ENCODE assay signal across 16 cellular contexts in genomic region chr13:50686547-50686946, GRCh38.
DNase-seq lines count a peak whose midpoint lies in the region; ATAC-seq and TF ChIP-seq lines count a peak whose summit lies in the region.
"Had no signal": no experiment of that assay in that cellular context is flagged by ENCODE, and none has a peak within 500 bp of the region (broad histone marks: within the 10 kb centered on the region; RNA-seq: fewer than 3 reads in every experiment).

No MANE protein-coding gene starts in this region.

- no peaks in the 10 kb centered on the region for H3K27me3 ChIP-seq in tibial nerve
- H3K27me3 ChIP-seq: neutrophil, SJSA1 had no signal

- H3K27me3 Mint-ChIP-seq in activated naive CD8-positive, alpha-beta T cell treated with anti-CD3 and anti-CD28 coated beads, Interleukin-2, amount 10 ng/mL, durations not matched to agents 7 days and 5 days: peaks cover 4% of the 10 kb centered on the region
- no peaks in the 10 kb centered on the region for H3K27me3 Mint-ChIP-seq in activated naive CD8-positive, alpha-beta T cell treated with anti-CD3 and anti-CD28 coated beads for 36 hours
- H3K27me3 Mint-ChIP-seq in brain: peaks cover 3% of the 10 kb centered on the region
- H3K27me3 Mint-ChIP-seq: stimulated activated naive B cell treated with anti-CD40 and anti-IgM and Interleukin-4, amounts not matched to agents 10 μg/mL and 1 μg/mL and 100 μg/mL, for 72 hours had no signal

- no peaks in the 10 kb centered on the region for H3K36me3 ChIP-seq in tibial nerve
- H3K36me3 ChIP-seq: neutrophil, SJSA1 had no signal

- no peak for TF ChIP-seq POLR2A in tibial nerve (IDR thresholded peaks at IDR 0.05)

- no peaks in the 10 kb centered on the region for H3K9me3 ChIP-seq in tibial nerve
- H3K9me3 ChIP-seq: neutrophil, SJSA1 had no signal

- H3K4me1 Mint-ChIP-seq in activated naive CD8-positive, alpha-beta T cell treated with anti-CD3 and anti-CD28 coated beads, Interleukin-2, amount 10 ng/mL, durations not matched to agents 7 days and 5 days: peaks cover 13% of the 10 kb centered on the region
- peaks cover 4% of the 10 kb centered on the region for H3K4me1 Mint-ChIP-seq in activated naive CD8-positive, alpha-beta T cell treated with anti-CD3 and anti-CD28 coated beads for 36 hours
- peaks cover 68% of the 10 kb centered on the region for H3K4me1 Mint-ChIP-seq in brain

- peaks cover 2% of the 10 kb centered on the region for H3K9me3 Mint-ChIP-seq in activated naive CD8-positive, alpha-beta T cell treated with anti-CD3 and anti-CD28 coated beads, Interleukin-2, amount 10 ng/mL, durations not matched to agents 7 days and 5 days
- no peaks in the 10 kb centered on the region for H3K9me3 Mint-ChIP-seq in activated naive CD8-positive, alpha-beta T cell treated with anti-CD3 and anti-CD28 coated beads for 36 hours
- H3K9me3 Mint-ChIP-seq in brain: peaks cover 0 to 6% (median 3%) of the 10 kb centered on the region in 5 experiments

- no peak overlapping the region for H3K4me3 ChIP-seq in tibial nerve
- H3K4me3 ChIP-seq: SJSA1 had no signal

- peaks cover 0 to 85% (median 47%) of the 10 kb centered on the region in 4 donors for H3K4me1 ChIP-seq in tibial nerve

- H3K27ac Mint-ChIP-seq in activated naive CD8-positive, alpha-beta T cell treated with anti-CD3 and anti-CD28 coated beads, Interleukin-2, amount 10 ng/mL, durations not matched to agents 7 days and 5 days: no peak overlapping the region
- no peak overlapping the region for H3K27ac Mint-ChIP-seq in activated naive CD8-positive, alpha-beta T cell treated with anti-CD3 and anti-CD28 coated beads for 36 hours
- H3K27ac Mint-ChIP-seq in brain: peak overlapping the region in 4 of 5 experiments; percentile 63 to 94 (median 81)
- H3K27ac Mint-ChIP-seq: stimulated activated naive B cell treated with anti-CD40 and anti-IgM and Interleukin-4, amounts not matched to agents 10 μg/mL and 1 μg/mL and 100 μg/mL, for 72 hours had no signal

- TF ChIP-seq CTCF in brain (conservative IDR thresholded peaks at IDR 0.05) (no peak), tibial nerve (IDR thresholded peaks at IDR 0.05) (no peak)

- WGBS in tibial nerve, 2 donors: 74 to 84% methylated on average over 3 of the region's 3 CpGs

- TF ChIP-seq EP300 in tibial nerve (IDR thresholded peaks at IDR 0.05): no peak

- DNase-seq in activated naive CD8-positive, alpha-beta T cell treated with anti-CD3 and anti-CD28 coated beads, Interleukin-2, amount 10 ng/mL, durations not matched to agents 7 days and 5 days: no peak
- no peak for DNase-seq in activated naive CD8-positive, alpha-beta T cell treated with anti-CD3 and anti-CD28 coated beads for 36 hours
- no peak for DNase-seq in tibial nerve (ENCODE audit: low spot score in 2 of 2)
- no peak for DNase-seq in NCI-H2171 (lab: John Stamatoyannopoulos, UW)
- no peak for DNase-seq in inferior parietal cortex (ENCODE audit: extremely low spot score)
- DNase-seq: activated CD4-positive, alpha-beta T cell treated with anti-CD3 and anti-CD28 coated beads for 4 hours; activated T-cell treated with anti-CD3 and anti-CD28 coated beads, Interleukin-2, amount 50 U/mL, for 48 hours; kidney glomerular epithelial cell; NCI-H510A treated with DMSO at 0.1 percent for 48 hours; stimulated activated naive B cell treated with anti-CD40 and anti-IgM and Interleukin-4, amounts not matched to agents 10 μg/mL and 1 μg/mL and 100 μg/mL, for 72 hours; T-helper 9 cell had no signal

- H3K36me3 Mint-ChIP-seq in activated naive CD8-positive, alpha-beta T cell treated with anti-CD3 and anti-CD28 coated beads, Interleukin-2, amount 10 ng/mL, durations not matched to agents 7 days and 5 days: no peaks in the 10 kb centered on the region
- H3K36me3 Mint-ChIP-seq in activated naive CD8-positive, alpha-beta T cell treated with anti-CD3 and anti-CD28 coated beads for 36 hours: no peaks in the 10 kb centered on the region
- no peaks in the 10 kb centered on the region for H3K36me3 Mint-ChIP-seq in brain
- H3K36me3 Mint-ChIP-seq: stimulated activated naive B cell treated with anti-CD40 and anti-IgM and Interleukin-4, amounts not matched to agents 10 μg/mL and 1 μg/mL and 100 μg/mL, for 72 hours had no signal

- POLR2A ChIA-PET in activated naive CD8-positive, alpha-beta T cell treated with anti-CD3 and anti-CD28 coated beads, Interleukin-2, amount 10 ng/mL, durations not matched to agents 7 days and 5 days (lab: Charles Lee): no interaction called here

- peak; percentile 78 for ATAC-seq in activated naive CD8-positive, alpha-beta T cell treated with anti-CD3 and anti-CD28 coated beads, Interleukin-2, amount 10 ng/mL, durations not matched to agents 7 days and 5 days (ENCODE audit: low read depth)
- ATAC-seq in HG03432 (IDR thresholded peaks at IDR 0.05; ENCODE audit: unreplicated experiment) (peak; percentile 55), GM21529 (IDR thresholded peaks at IDR 0.05; ENCODE audit: unreplicated experiment) (no peak)
- ATAC-seq: stimulated activated naive B cell treated with anti-CD40 and anti-IgM and Interleukin-4, amounts not matched to agents 10 μg/mL and 1 μg/mL and 100 μg/mL, for 72 hours had no signal

- peak overlapping the region; percentile 39 to 90 (median 70) for H3K27ac ChIP-seq in tibial nerve
- H3K27ac ChIP-seq: neutrophil, SJSA1 had no signal

- peak overlapping the region; percentile 1 for H3K4me3 Mint-ChIP-seq in activated naive CD8-positive, alpha-beta T cell treated with anti-CD3 and anti-CD28 coated beads, Interleukin-2, amount 10 ng/mL, durations not matched to agents 7 days and 5 days
- H3K4me3 Mint-ChIP-seq in activated naive CD8-positive, alpha-beta T cell treated with anti-CD3 and anti-CD28 coated beads for 36 hours: no peak overlapping the region
- peak overlapping the region in 2 of 5 experiments; percentile 20 to 28 for H3K4me3 Mint-ChIP-seq in brain
- H3K4me3 Mint-ChIP-seq: stimulated activated naive B cell treated with anti-CD40 and anti-IgM and Interleukin-4, amounts not matched to agents 10 μg/mL and 1 μg/mL and 100 μg/mL, for 72 hours had no signal

Comparison
In these comparisons a context has a peak if more than half of its experiments do, and no peak if none do; other contexts are left out.
1. H3K27ac Mint-ChIP-seq: peak in brain (4 of 5); none in activated naive CD8-positive, alpha-beta T cell treated with anti-CD3 and anti-CD28 coated beads, Interleukin-2, amount 10 ng/mL, durations not matched to agents 7 days and 5 days (single experiment) and activated naive CD8-positive, alpha-beta T cell treated with anti-CD3 and anti-CD28 coated beads for 36 hours (single experiment).